1 cellular context compared by ENCODE assay signal in genomic region chr7:136353287-136353686, GRCh38.
TF ChIP-seq lines count a peak whose summit lies in the region.

No MANE protein-coding gene starts in this region.

TF ChIP-seq in K562, 482 proteins besides CTCF, POLR2A, EP300 and RAD21 (continued from another document):
- TF ChIP-seq ATF2 (CRISPR knock-in tag; IDR thresholded peaks at IDR 0.05) (no peak), RBBP5 (IDR thresholded peaks at IDR 0.05; ENCODE audit: borderline replicate concordance, insufficient read depth, low read length, poor library complexity, severe bottlenecking) (no peak), SRSF3 (IDR thresholded peaks at IDR 0.05; ENCODE audit: insufficient read depth, low read length) (no peak)
